23 cellular contexts compared by ENCODE assay signal in the genomic region with DNA sequence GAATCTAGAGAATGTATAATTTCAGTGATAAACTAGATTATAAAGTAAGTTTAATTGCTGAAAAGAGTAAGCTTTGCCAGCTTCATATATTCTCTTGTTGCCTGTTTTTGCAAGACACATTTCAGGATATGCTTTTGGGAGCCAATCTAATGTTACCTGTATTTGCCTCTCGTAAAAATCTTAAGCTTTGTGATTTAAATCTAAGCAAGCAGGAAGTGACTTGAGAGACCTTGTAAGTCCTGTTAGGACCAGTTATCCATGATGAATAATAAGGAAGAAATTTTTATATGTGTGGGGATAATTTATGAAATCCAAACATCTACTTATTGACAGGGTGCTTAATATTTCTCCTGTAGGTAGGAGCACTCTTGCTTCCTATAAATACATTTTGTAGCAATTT.
"Had no signal": no experiment of that assay in that cellular context is flagged by ENCODE, and none has a peak within 500 bp of the region (broad histone marks: within the 10 kb centered on the region; RNA-seq: fewer than 3 reads in every experiment).

No MANE protein-coding gene starts in this region.

- H3K4me1 ChIP-seq: neural progenitor cell had no signal

- H3K4me3 Mint-ChIP-seq: activated CD4-positive, alpha-beta memory T cell treated with anti-CD3 and anti-CD28 coated beads for 36 hours; activated naive CD8-positive, alpha-beta T cell treated with anti-CD3 and anti-CD28 coated beads for 36 hours; endodermal cell; mesothelial cell of epicardium; naive thymus-derived CD8-positive, alpha-beta T cell; neural progenitor cell; T-helper 1 cell treated with Interleukin-12 subunit alpha and Interleukin-12 subunit beta and Interleukin-4 antibody, amounts not matched to agents 30 μg/mL and 1 μg/mL, for 36 hours had no signal

- DNase-seq: activated CD4-positive, alpha-beta memory T cell treated with anti-CD3 and anti-CD28 coated beads for 36 hours; activated CD4-positive, alpha-beta T cell treated with anti-CD3 and anti-CD28 coated beads for 48 hours; activated CD4-positive, CD25-positive, alpha-beta regulatory T cell; activated naive CD4-positive, alpha-beta T cell treated with Interleukin-2 at 50 U/mL for 16 hours; activated naive CD8-positive, alpha-beta T cell treated with anti-CD3 and anti-CD28 coated beads for 36 hours; activated T-cell treated with anti-CD3 and anti-CD28 coated beads, Interleukin-2, amount 50 U/mL, for 48 hours; cortex of kidney; endodermal cell; foreskin melanocyte; glutamatergic neuron; hypothalamus; left cardiac atrium; naive thymus-derived CD8-positive, alpha-beta T cell; spleen; stimulated activated CD4-positive, alpha-beta T cell treated with anti-CD3 and anti-CD28 coated beads, Interleukin-4, amount 100 ng/mL, for 1 hour; stimulated activated naive CD4-positive, alpha-beta T cell treated with Interleukin-2 at 50 U/mL for 16 hours; T1000; upper lobe of left lung had no signal

- ATAC-seq: left cardiac atrium; naive thymus-derived CD8-positive, alpha-beta T cell had no signal

- FAIRE-seq: islet of Langerhans had no signal

- H3K9me3 ChIP-seq: spleen, upper lobe of left lung had no signal

- H3K27ac Mint-ChIP-seq: activated CD4-positive, alpha-beta memory T cell treated with anti-CD3 and anti-CD28 coated beads for 36 hours; activated naive CD8-positive, alpha-beta T cell treated with anti-CD3 and anti-CD28 coated beads for 36 hours; endodermal cell; mesothelial cell of epicardium; neural progenitor cell; T-helper 1 cell treated with Interleukin-12 subunit alpha and Interleukin-12 subunit beta and Interleukin-4 antibody, amounts not matched to agents 30 μg/mL and 1 μg/mL, for 36 hours had no signal

- H3K4me3 ChIP-seq: lung, neural progenitor cell, spleen, upper lobe of left lung had no signal

- H3K36me3 ChIP-seq: neural progenitor cell, spleen, upper lobe of left lung had no signal

- H3K27ac ChIP-seq: neural progenitor cell, spleen, upper lobe of left lung had no signal

- H3K9me3 Mint-ChIP-seq: endodermal cell; mesothelial cell of epicardium; naive thymus-derived CD8-positive, alpha-beta T cell; neural progenitor cell had no signal

- H3K36me3 Mint-ChIP-seq: mesothelial cell of epicardium, neural progenitor cell had no signal

- H3K27me3 ChIP-seq: neural progenitor cell, spleen, upper lobe of left lung had no signal

- H3K27me3 Mint-ChIP-seq: activated CD4-positive, alpha-beta memory T cell treated with anti-CD3 and anti-CD28 coated beads for 36 hours; activated naive CD8-positive, alpha-beta T cell treated with anti-CD3 and anti-CD28 coated beads for 36 hours; naive thymus-derived CD8-positive, alpha-beta T cell had no signal

- H3K4me1 Mint-ChIP-seq: neural progenitor cell had no signal
